In genomic region chr14:76089151-76089550, GRCh38 we compare ENCODE assay signal across 12 cellular contexts.
"Had no signal": no experiment of that assay in that cellular context is flagged by ENCODE, and none has a peak within 500 bp of the region (broad histone marks: within the 10 kb centered on the region; RNA-seq: fewer than 3 reads in every experiment).

No MANE protein-coding gene starts in this region.

- H3K36me3 Mint-ChIP-seq: activated naive CD4-positive, alpha-beta T cell treated with anti-CD3 and anti-CD28 coated beads, Interleukin-2, amount 50 U/mL, for 24 hours had no signal

- H3K4me3 Mint-ChIP-seq: activated naive CD4-positive, alpha-beta T cell treated with anti-CD3 and anti-CD28 coated beads, Interleukin-2, amount 50 U/mL, for 24 hours; T-helper 17 cell had no signal

- H3K27me3 Mint-ChIP-seq: activated naive CD4-positive, alpha-beta T cell treated with anti-CD3 and anti-CD28 coated beads, Interleukin-2, amount 50 U/mL, for 24 hours had no signal

- H3K27ac ChIP-seq: upper lobe of right lung had no signal

- H3K4me1 ChIP-seq: sigmoid colon, upper lobe of right lung had no signal

- H3K27me3 ChIP-seq: sigmoid colon, upper lobe of right lung had no signal

- H3K4me1 Mint-ChIP-seq: activated naive CD4-positive, alpha-beta T cell treated with anti-CD3 and anti-CD28 coated beads, Interleukin-2, amount 50 U/mL, for 24 hours had no signal

- DNase-seq: activated CD4-positive, CD25-positive, alpha-beta regulatory T cell; activated effector memory CD4-positive, alpha-beta T cell treated with Interleukin-2 at 50 U/mL for 16 hours; cerebellar nuclear complex; dermis blood vessel endothelial cell; head of caudate nucleus; islet precursor cell; sigmoid colon; stimulated activated naive CD4-positive, alpha-beta T cell treated with Interleukin-2 at 50 U/mL for 16 hours; T-helper 17 cell; upper lobe of right lung had no signal

- H3K9me3 Mint-ChIP-seq: activated naive CD4-positive, alpha-beta T cell treated with anti-CD3 and anti-CD28 coated beads, Interleukin-2, amount 50 U/mL, for 24 hours had no signal

- ATAC-seq: left lobe of liver, T-helper 17 cell, upper lobe of right lung had no signal

- H3K27ac Mint-ChIP-seq: activated naive CD4-positive, alpha-beta T cell treated with anti-CD3 and anti-CD28 coated beads, Interleukin-2, amount 50 U/mL, for 24 hours; T-helper 17 cell had no signal

- H3K9me3 ChIP-seq: sigmoid colon, upper lobe of right lung had no signal

- H3K4me3 ChIP-seq: sigmoid colon, upper lobe of right lung had no signal
